Comparison of ENCODE assay signal across 27 cellular contexts in genomic region chr4:31015123-31015522, GRCh38.
"Had no signal": no experiment of that assay in that cellular context is flagged by ENCODE, and none has a peak within 500 bp of the region (broad histone marks: within the 10 kb centered on the region; RNA-seq: fewer than 3 reads in every experiment).

No MANE protein-coding gene starts in this region.

- H3K27me3 ChIP-seq: neural progenitor cell, ovary, right lobe of liver, sigmoid colon, stomach, thyroid gland, tibial nerve, upper lobe of left lung, uterus had no signal

- H3K4me2 ChIP-seq: neural progenitor cell had no signal

- H3K36me3 ChIP-seq: neural progenitor cell, ovary, right lobe of liver, sigmoid colon, stomach, thoracic aorta, thyroid gland, tibial nerve, upper lobe of left lung, uterus had no signal

- DNase-seq: naive thymus-derived CD8-positive, alpha-beta T cell; nephron progenitor cell; occipital lobe; ovary; posterior cingulate gyrus; psoas muscle; right cardiac atrium; right lobe of liver; sigmoid colon; small intestine; stimulated activated CD4-positive, alpha-beta T cell treated with anti-CD3 and anti-CD28 coated beads, Interleukin-15, amount 100 ng/mL, for 24 hours; stimulated activated CD4-positive, alpha-beta T cell treated with anti-CD3 and anti-CD28 coated beads, Interleukin-2, amount 100 ng/mL, for 24 hours; stimulated activated CD4-positive, alpha-beta T cell treated with anti-CD3 and anti-CD28 coated beads, Interleukin-2, amount 100 ng/mL, for 48 hours; stimulated activated CD4-positive, alpha-beta T cell treated with anti-CD3 and anti-CD28 coated beads, Interleukin-4, amount 100 ng/mL, for 24 hours; stimulated activated naive B cell treated with anti-CD40 and anti-IgM and Interleukin-4, amounts not matched to agents 10 μg/mL and 1 μg/mL and 100 μg/mL, for 72 hours; stimulated activated naive CD4-positive, alpha-beta T cell treated with Interleukin-2 at 50 U/mL for 16 hours; stomach; thyroid gland; trophoblast cell; upper lobe of left lung; uterus had no signal

- H2AFZ ChIP-seq: neural progenitor cell, parathyroid adenoma had no signal

- ATAC-seq: naive thymus-derived CD8-positive, alpha-beta T cell; natural killer cell treated with Interleukin-12 subunit alpha and Interleukin-12 subunit beta and Interleukin-15 and Interleukin-18, amount 100 ng/mL, for 72 hours; psoas muscle; right cardiac atrium; right lobe of liver; stimulated activated effector memory CD8-positive, alpha-beta T cell treated with anti-CD3 and anti-CD28 coated beads, Interleukin-12 subunit alpha, Interleukin-12 subunit beta, amount 100 ng/mL, for 72 hours; stimulated activated naive B cell treated with anti-CD40 and anti-IgM and Interleukin-4, amounts not matched to agents 10 μg/mL and 1 μg/mL and 100 μg/mL, for 72 hours had no signal

- H3K4me1 ChIP-seq: neural progenitor cell, parathyroid adenoma, psoas muscle, right lobe of liver, tibial nerve, upper lobe of left lung, uterus had no signal

- H3K4me3 ChIP-seq: neural progenitor cell, ovary, psoas muscle, right lobe of liver, sigmoid colon, stomach, thoracic aorta, thyroid gland, tibial nerve, upper lobe of left lung, uterus had no signal

- H3K79me2 ChIP-seq: parathyroid adenoma had no signal

- H3K9me3 ChIP-seq: ovary, psoas muscle, right lobe of liver, sigmoid colon, stomach, thoracic aorta, thyroid gland, tibial nerve, upper lobe of left lung, uterus had no signal

- H3K27ac ChIP-seq: neural progenitor cell, ovary, parathyroid adenoma, psoas muscle, right lobe of liver, sigmoid colon, stomach, thoracic aorta, thyroid gland, tibial nerve, upper lobe of left lung, uterus had no signal

- H3K9ac ChIP-seq: neural progenitor cell, parathyroid adenoma had no signal
